Comparison of ENCODE assay signal across 11 cellular contexts in the genomic region with DNA sequence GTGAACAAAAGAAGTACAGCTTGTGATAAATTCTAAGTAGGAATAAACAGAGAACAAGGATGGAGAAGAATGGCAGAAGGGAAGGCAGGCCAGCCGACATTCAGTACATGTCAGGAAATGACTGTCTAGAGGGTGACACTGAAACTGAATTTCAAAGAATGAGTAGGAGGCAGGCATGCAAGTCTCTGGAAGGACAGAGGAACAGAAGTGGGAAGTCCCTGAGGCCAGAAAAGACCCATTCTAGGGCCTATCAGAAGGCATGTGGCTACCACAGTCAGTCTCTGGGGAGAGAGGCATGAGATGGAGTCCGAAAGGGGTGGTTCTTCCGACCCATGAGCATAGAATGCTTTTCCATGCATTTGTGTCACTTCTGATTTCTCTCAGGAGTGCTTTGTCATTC.
DNase-seq lines count a peak whose midpoint lies in the region; ATAC-seq lines count a peak whose summit lies in the region.
"Had no signal": no experiment of that assay in that cellular context is flagged by ENCODE, and none has a peak within 500 bp of the region (broad histone marks: within the 10 kb centered on the region; RNA-seq: fewer than 3 reads in every experiment).

No MANE protein-coding gene starts in this region.

- H3K9me3 ChIP-seq in T-helper 17 cell (ENCODE audit: control insufficient read depth, low read length, poor library complexity, severe bottlenecking): no peaks in the 10 kb centered on the region

- H3K4me3 Mint-ChIP-seq in activated T-helper 2 cell treated with anti-CD3 and anti-CD28 coated beads, Interferon-gamma antibody, Interleukin-2, Interleukin-4, amounts not matched to agents 10 μg/mL and 5 μg/mL and 100 μg/mL, durations not matched to agents 14 hours and 24 hours and 36 hours (ENCODE audit: low read depth): no peak overlapping the region
- H3K4me3 Mint-ChIP-seq in T-helper 17 cell: no peak overlapping the region
- H3K4me3 Mint-ChIP-seq: naive thymus-derived CD4-positive, alpha-beta T cell; type B pancreatic cell had no signal

- H3K36me3 Mint-ChIP-seq in activated T-helper 2 cell treated with anti-CD3 and anti-CD28 coated beads, Interferon-gamma antibody, Interleukin-2, Interleukin-4, amounts not matched to agents 10 μg/mL and 5 μg/mL and 100 μg/mL, durations not matched to agents 14 hours and 24 hours and 36 hours (ENCODE audit: low read depth): no peaks in the 10 kb centered on the region
- H3K36me3 Mint-ChIP-seq in T-helper 17 cell (ENCODE audit: low read depth): no peaks in the 10 kb centered on the region
- H3K36me3 Mint-ChIP-seq: naive thymus-derived CD4-positive, alpha-beta T cell; type B pancreatic cell had no signal

- H3K4me1 Mint-ChIP-seq in activated T-helper 2 cell treated with anti-CD3 and anti-CD28 coated beads, Interferon-gamma antibody, Interleukin-2, Interleukin-4, amounts not matched to agents 10 μg/mL and 5 μg/mL and 100 μg/mL, durations not matched to agents 14 hours and 24 hours and 36 hours (ENCODE audit: low read depth): peaks cover 2% of the 10 kb centered on the region
- peaks cover 4% of the 10 kb centered on the region for H3K4me1 Mint-ChIP-seq in T-helper 17 cell
- H3K4me1 Mint-ChIP-seq: naive thymus-derived CD4-positive, alpha-beta T cell had no signal

- H3K27ac Mint-ChIP-seq in activated T-helper 2 cell treated with anti-CD3 and anti-CD28 coated beads, Interferon-gamma antibody, Interleukin-2, Interleukin-4, amounts not matched to agents 10 μg/mL and 5 μg/mL and 100 μg/mL, durations not matched to agents 14 hours and 24 hours and 36 hours: no peak overlapping the region
- H3K27ac Mint-ChIP-seq in T-helper 17 cell: no peak overlapping the region
- H3K27ac Mint-ChIP-seq: naive thymus-derived CD4-positive, alpha-beta T cell; type B pancreatic cell had no signal

- no peaks in the 10 kb centered on the region for H3K27me3 Mint-ChIP-seq in activated T-helper 2 cell treated with anti-CD3 and anti-CD28 coated beads, Interferon-gamma antibody, Interleukin-2, Interleukin-4, amounts not matched to agents 10 μg/mL and 5 μg/mL and 100 μg/mL, durations not matched to agents 14 hours and 24 hours and 36 hours (ENCODE audit: low read depth)
- H3K27me3 Mint-ChIP-seq in T-helper 17 cell: no peaks in the 10 kb centered on the region

- peak; percentile 97 for ATAC-seq in GM18517 (IDR thresholded peaks at IDR 0.05; ENCODE audit: unreplicated experiment)
- ATAC-seq in GM21447 (IDR thresholded peaks at IDR 0.05; ENCODE audit: unreplicated experiment): peak; percentile 93
- peak; percentile 96 for ATAC-seq in HG03095 (IDR thresholded peaks at IDR 0.05; ENCODE audit: unreplicated experiment)
- ATAC-seq in T-helper 17 cell: no peak
- ATAC-seq: naive thymus-derived CD4-positive, alpha-beta T cell had no signal

- H3K9me3 Mint-ChIP-seq in activated T-helper 2 cell treated with anti-CD3 and anti-CD28 coated beads, Interferon-gamma antibody, Interleukin-2, Interleukin-4, amounts not matched to agents 10 μg/mL and 5 μg/mL and 100 μg/mL, durations not matched to agents 14 hours and 24 hours and 36 hours: no peaks in the 10 kb centered on the region
- H3K9me3 Mint-ChIP-seq: type B pancreatic cell had no signal

- DNase-seq in kidney tubule cell (ENCODE audit: low spot score) (peak; percentile 6), islet precursor cell (no peak), T-helper 17 cell (no peak)
- DNase-seq in activated CD4-positive, alpha-beta T cell treated with anti-CD3 and anti-CD28 coated beads for 48 hours: no peak
- no peak for DNase-seq in activated T-helper 2 cell treated with anti-CD3 and anti-CD28 coated beads, Interferon-gamma antibody, Interleukin-2, Interleukin-4, amounts not matched to agents 10 μg/mL and 5 μg/mL and 100 μg/mL, durations not matched to agents 14 hours and 24 hours and 36 hours (ENCODE audit: low spot score)
- DNase-seq: activated effector memory CD4-positive, alpha-beta T cell treated with Interleukin-2 at 50 U/mL for 16 hours; naive thymus-derived CD4-positive, alpha-beta T cell had no signal

- intact Hi-C loops in activated T-helper 2 cell treated with anti-CD3 and anti-CD28 coated beads, Interferon-gamma antibody, Interleukin-2, Interleukin-4, amounts not matched to agents 10 μg/mL and 5 μg/mL and 100 μg/mL, durations not matched to agents 14 hours and 24 hours and 36 hours (cut with micrococcal nuclease): no loop called here
